ENCODE assay signal across 10 cellular contexts in the genomic region with DNA sequence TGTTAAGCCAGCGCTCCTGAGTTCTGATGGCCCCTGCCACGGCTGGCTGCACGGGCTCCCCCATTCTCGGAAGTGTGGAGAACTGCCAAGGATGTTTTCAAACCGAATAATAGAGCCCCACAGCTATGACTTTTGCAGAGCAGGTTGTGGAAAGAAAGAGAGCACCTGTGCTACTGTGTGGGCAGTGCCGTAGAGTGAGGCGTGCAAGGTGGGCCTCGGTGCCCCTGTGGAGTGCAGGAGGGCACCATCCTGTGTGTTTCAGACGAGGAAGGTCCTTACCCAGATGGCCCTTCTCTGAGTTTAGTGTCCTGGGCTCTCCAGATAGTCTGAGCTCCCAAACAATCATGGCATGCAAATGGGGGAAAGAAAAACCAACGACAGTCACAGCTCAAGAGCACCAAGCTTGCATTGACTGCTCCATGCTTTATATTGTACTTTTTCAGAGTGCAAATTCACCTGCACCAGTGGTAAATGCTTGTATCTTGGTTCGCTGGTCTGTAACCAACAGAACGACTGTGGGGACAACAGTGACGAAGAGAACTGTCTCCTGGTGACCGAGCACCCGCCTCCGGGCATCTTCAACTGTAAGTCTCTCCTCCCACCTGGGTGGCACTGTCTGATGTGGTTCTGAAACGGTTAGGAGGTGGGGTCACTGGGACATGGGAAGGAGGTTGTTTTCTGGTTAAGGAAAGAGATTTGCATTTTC.
A peak's percentile ranks its signal among the peaks of the same experiment; 100 is the strongest.
DNase-seq lines count a peak whose midpoint lies in the region; ATAC-seq and TF ChIP-seq lines count a peak whose summit lies in the region.
"Had no signal": no experiment of that assay in that cellular context is flagged by ENCODE, and none has a peak within 500 bp of the region (broad histone marks: within the 10 kb centered on the region; RNA-seq: fewer than 3 reads in every experiment).

No MANE protein-coding gene starts in this region.

- no peaks in the 10 kb centered on the region for H3K36me3 ChIP-seq in trophoblast cell (ENCODE audit: control insufficient read depth in 1 of 2, insufficient read depth in 2 of 2, low read length in 2 of 2)
- no peaks in the 10 kb centered on the region for H3K36me3 ChIP-seq in vagina

- H3K4me3 ChIP-seq in trophoblast cell (ENCODE audit: low read depth, low read length) = no peak overlapping the region
- no peak overlapping the region for H3K4me3 ChIP-seq in vagina
- H3K4me3 ChIP-seq: A549 had no signal

- H3K27ac ChIP-seq in trophoblast cell (ENCODE audit: low read depth, low read length) (no peak overlapping the region), vagina (no peak overlapping the region)

- peak; percentile 16 for ATAC-seq in left ventricle myocardium superior
- no peak for ATAC-seq in left cardiac atrium
- ATAC-seq in naive thymus-derived CD8-positive, alpha-beta T cell = peak; percentile 79 to 89
- ATAC-seq: A549 had no signal

- DNase-seq in left ventricle myocardium superior (no peak), left cardiac atrium (no peak), activated T-helper 1 cell treated with Interleukin-2 at 50 U/mL for 16 hours (ENCODE audit: low read depth) (peak; percentile 26), trophoblast cell (no peak), SIG-M5 (lab: John Stamatoyannopoulos, UW) (no peak), amygdala (lab: John Stamatoyannopoulos, UW) (no peak), vagina (ENCODE audit: extremely low spot score in 2 of 2) (no peak)
- peak in 8 of 10 donors; percentile 26 to 77 (median 64) for DNase-seq in naive thymus-derived CD8-positive, alpha-beta T cell
- DNase-seq: NCI-H446 treated with DMSO at 0.1 percent for 48 hours had no signal

- no peak overlapping the region for H4K91ac ChIP-seq in trophoblast cell (ENCODE audit: low read depth, low read length)

- H3K27me3 Mint-ChIP-seq in naive thymus-derived CD8-positive, alpha-beta T cell = no peaks in the 10 kb centered on the region

- no peak overlapping the region for H3K4ac ChIP-seq in trophoblast cell (ENCODE audit: low read depth, low read length)

- H2AFZ ChIP-seq in trophoblast cell (ENCODE audit: insufficient read depth, low read length, poor library complexity) = no peak overlapping the region

- no peak for TF ChIP-seq POLR2A in vagina (IDR thresholded peaks at IDR 0.05)

- H2BK120ac ChIP-seq in trophoblast cell (ENCODE audit: insufficient read depth, low read length, poor library complexity) = no peak overlapping the region

- no peak overlapping the region for H3K9ac ChIP-seq in trophoblast cell (ENCODE audit: low read length)

- no peaks in the 10 kb centered on the region for H3K79me1 ChIP-seq in trophoblast cell (ENCODE audit: low read length)

- no peak overlapping the region for H2BK12ac ChIP-seq in trophoblast cell (ENCODE audit: low read length)

- no peaks in the 10 kb centered on the region for H3K27me3 ChIP-seq in trophoblast cell (ENCODE audit: insufficient read depth, low read length)
- no peaks in the 10 kb centered on the region for H3K27me3 ChIP-seq in vagina

- H3K14ac ChIP-seq in trophoblast cell (ENCODE audit: low read length) = no peak overlapping the region

- peaks cover 0 to 2% (median 0%) of the 10 kb centered on the region in 3 donors for H3K36me3 Mint-ChIP-seq in naive thymus-derived CD8-positive, alpha-beta T cell

- peak overlapping the region; percentile 67 to 87 (median 81) for H3K4me3 Mint-ChIP-seq in naive thymus-derived CD8-positive, alpha-beta T cell

- no peak overlapping the region for H2AK5ac ChIP-seq in trophoblast cell (ENCODE audit: low read length)

- no peak overlapping the region for H2BK5ac ChIP-seq in trophoblast cell (ENCODE audit: low read depth, low read length, poor library complexity)

- no CpG with 5 or more reads among the region's 17 CpGs for WGBS in trophoblast cell (ENCODE audit: extremely low coverage, insufficient coverage, insufficient read length)

- TF ChIP-seq CTCF in vagina (IDR thresholded peaks at IDR 0.05) = no peak

- H3K27ac Mint-ChIP-seq in naive thymus-derived CD8-positive, alpha-beta T cell = peak overlapping the region; percentile 87 to 99 (median 93)

- no peak overlapping the region for H4K12ac ChIP-seq in trophoblast cell (ENCODE audit: low read depth, low read length)

- no peaks in the 10 kb centered on the region for H3K79me2 ChIP-seq in trophoblast cell (ENCODE audit: control insufficient read depth, insufficient read depth, low read length, poor library complexity)

- no peak overlapping the region for H3K4me2 ChIP-seq in trophoblast cell (ENCODE audit: low read length)
- H3K4me2 ChIP-seq: A549 had no signal

- POLR2A ChIA-PET in naive thymus-derived CD8-positive, alpha-beta T cell (lab: Charles Lee) = interaction anchor here (1.0 to 1.5 kb wide), 2 partner anchors 26 to 27 kb away, joined by 4 to 5 read pairs; no protein-coding TSS in a partner anchor

- H3K4me1 ChIP-seq in trophoblast cell (ENCODE audit: control insufficient read depth in 1 of 2, insufficient read depth in 2 of 2, low read length in 2 of 2) (no peaks in the 10 kb centered on the region), vagina (peaks cover 31% of the 10 kb centered on the region)

- intact Hi-C loops in left ventricle myocardium superior (cut with micrococcal nuclease) (no loop called here), left cardiac atrium (cut with DNase I) (loop anchor here in 1 of 2 donors (10.0 kb wide), 1 partner anchor 53 kb away; no protein-coding TSS in a partner anchor), vagina (cut with DNase I) (loop anchor here (10.0 kb wide), 1 partner anchor 57 kb away; no protein-coding TSS in a partner anchor)

- H3K9me3 Mint-ChIP-seq in naive thymus-derived CD8-positive, alpha-beta T cell = no peaks in the 10 kb centered on the region

- H3K4me1 Mint-ChIP-seq in naive thymus-derived CD8-positive, alpha-beta T cell = peaks cover 42 to 57% (median 48%) of the 10 kb centered on the region in 4 donors

- H3K9me3 ChIP-seq in trophoblast cell (ENCODE audit: insufficient read depth, low read depth, low read length) (peaks cover 1% of the 10 kb centered on the region), vagina (no peaks in the 10 kb centered on the region)
- H3K9me3 ChIP-seq: A549 had no signal

- H3K23ac ChIP-seq in trophoblast cell (ENCODE audit: low read length) = no peak overlapping the region

- H3K18ac ChIP-seq in trophoblast cell (ENCODE audit: low read length) = no peak overlapping the region

- H4K8ac ChIP-seq in trophoblast cell (ENCODE audit: low read depth, low read length) = no peak overlapping the region

Comparison
In these comparisons a context has a peak if more than half of its experiments do, and no peak if none do; other contexts are left out.
1. ATAC-seq: peak in left ventricle myocardium superior (single experiment) and naive thymus-derived CD8-positive, alpha-beta T cell (2 of 2); none in left cardiac atrium (0 of 2).
2. DNase-seq: peak in activated T-helper 1 cell treated with Interleukin-2 at 50 U/mL for 16 hours (single experiment) and naive thymus-derived CD8-positive, alpha-beta T cell (8 of 10); none in left ventricle myocardium superior (single experiment), left cardiac atrium (single experiment), trophoblast cell (0 of 2), SIG-M5 (single experiment), amygdala (0 of 56) and vagina (0 of 2).